ENCODE assay signal across 24 cellular contexts in genomic region chr14:98889836-98890185, GRCh38.
DNase-seq lines count a peak whose midpoint lies in the region; ATAC-seq, FAIRE-seq and TF ChIP-seq lines count a peak whose summit lies in the region.
"Had no signal": no experiment of that assay in that cellular context is flagged by ENCODE, and none has a peak within 500 bp of the region (broad histone marks: within the 10 kb centered on the region; RNA-seq: fewer than 3 reads in every experiment).

No MANE protein-coding gene starts in this region.

- TF ChIP-seq CTCF in VCaP (conservative IDR thresholded peaks at IDR 0.05): no peak

- no peak for TF ChIP-seq POLR2A in GM12892 (IDR thresholded peaks at IDR 0.05; ENCODE audit: low read depth, low read length)

- H3K36me3 Mint-ChIP-seq in activated naive CD8-positive, alpha-beta T cell treated with anti-CD3 and anti-CD28 coated beads, Interleukin-2, amount 50 U/mL, for 24 hours (ENCODE audit: low read depth): no peaks in the 10 kb centered on the region
- H3K36me3 Mint-ChIP-seq: CD14-positive monocyte; CD4-positive, alpha-beta memory T cell; CD4-positive, CD25-positive, alpha-beta regulatory T cell had no signal

- no peaks in the 10 kb centered on the region for H3K9me3 Mint-ChIP-seq in activated naive CD8-positive, alpha-beta T cell treated with anti-CD3 and anti-CD28 coated beads, Interleukin-2, amount 50 U/mL, for 24 hours

- H3K23ac ChIP-seq in mesendoderm (ENCODE audit: low read length): no peak overlapping the region
- H3K23ac ChIP-seq in neuronal stem cell (ENCODE audit: low read depth, low read length, poor library complexity): no peak overlapping the region

- H3K4me3 ChIP-seq in mesendoderm (ENCODE audit: low read length): no peak overlapping the region
- no peak overlapping the region for H3K4me3 ChIP-seq in neuronal stem cell (ENCODE audit: low read length in 2 of 2)
- H3K4me3 ChIP-seq: BLaER1 had no signal

- H3K4me2 ChIP-seq in mesendoderm (ENCODE audit: low read length) (no peak overlapping the region), neuronal stem cell (ENCODE audit: insufficient read depth, low read length, poor library complexity, severe bottlenecking) (no peak overlapping the region)
- H3K4me2 ChIP-seq: BLaER1 had no signal

- H3K56ac ChIP-seq in mesendoderm (ENCODE audit: low read length): no peak overlapping the region

- no peaks in the 10 kb centered on the region for H3K27me3 Mint-ChIP-seq in activated naive CD8-positive, alpha-beta T cell treated with anti-CD3 and anti-CD28 coated beads, Interleukin-2, amount 50 U/mL, for 24 hours
- H3K27me3 Mint-ChIP-seq: CD4-positive, alpha-beta memory T cell had no signal

- H3K36me3 ChIP-seq in mesendoderm (ENCODE audit: control insufficient read depth, insufficient read depth, low read length) (no peaks in the 10 kb centered on the region), neuronal stem cell (replicated peaks in 1 of 2; ENCODE audit: control insufficient read depth in 2 of 2, insufficient read depth in 2 of 2, low read length in 2 of 2) (no peaks in the 10 kb centered on the region)
- H3K36me3 ChIP-seq: BE2C, BLaER1 had no signal

- FAIRE-seq in GM12892 (lab: Jason Lieb, UNC): no peak
- FAIRE-seq: A204.1, D721Med, G401.6, GM12891, GM18507 had no signal

- H3K9me3 ChIP-seq in neuronal stem cell (replicated peaks in 1 of 2; ENCODE audit: control insufficient read depth in 2 of 2, insufficient read depth in 1 of 2, low read depth in 1 of 2, low read length in 2 of 2): peaks cover 0 to 3% of the 10 kb centered on the region in 2 donors
- H3K9me3 ChIP-seq: BE2C, BLaER1, Caco-2 had no signal

- no CpG with 5 or more reads among the region's 8 CpGs for WGBS in mesendoderm (ENCODE audit: extremely low coverage, insufficient coverage, low lambda C conversion rate)
- no CpG with 5 or more reads among the region's 8 CpGs for WGBS in neuronal stem cell (ENCODE audit: extremely low coverage in 2 of 2, insufficient read length in 2 of 2, insufficient replicate concordance in 1 of 2), 2 donors

- H3K18ac ChIP-seq in mesendoderm (ENCODE audit: low read length) (no peak overlapping the region), neuronal stem cell (ENCODE audit: low read length) (peak overlapping the region; percentile 68)

- no peak overlapping the region for H2AFZ ChIP-seq in neuronal stem cell (ENCODE audit: low read length)

- no peak for DNase-seq in mesendoderm
- no peak for DNase-seq in neuronal stem cell (ENCODE audit: low spot score)
- no peak for DNase-seq in COLO668 (lab: John Stamatoyannopoulos, UW; ENCODE audit: unreplicated experiment)
- DNase-seq in GM12892 (ENCODE audit: insufficient read length): no peak
- no peak for DNase-seq in activated naive CD8-positive, alpha-beta T cell treated with anti-CD3 and anti-CD28 coated beads, Interleukin-2, amount 50 U/mL, for 24 hours
- DNase-seq in effector CD8-positive, alpha-beta T cell (lab: John Stamatoyannopoulos, UW): no peak
- DNase-seq: 8988T; ACHN; BE2C; C1 segment of cervical spinal cord; Caco-2; Calu3; CD4-positive, alpha-beta memory T cell; CD4-positive, CD25-positive, alpha-beta regulatory T cell; CD8-positive, alpha-beta memory T cell; GF-D8 had no signal

- H4K8ac ChIP-seq in mesendoderm (ENCODE audit: low read depth, low read length): no peak overlapping the region
- H4K8ac ChIP-seq in neuronal stem cell (ENCODE audit: low read depth, low read length): no peak overlapping the region

- H2BK5ac ChIP-seq in mesendoderm (ENCODE audit: low read length) (no peak overlapping the region), neuronal stem cell (ENCODE audit: low read length) (peak overlapping the region; percentile 49)

- no peak overlapping the region for H3K4me3 Mint-ChIP-seq in activated naive CD8-positive, alpha-beta T cell treated with anti-CD3 and anti-CD28 coated beads, Interleukin-2, amount 50 U/mL, for 24 hours
- H3K4me3 Mint-ChIP-seq: CD14-positive monocyte; CD4-positive, alpha-beta memory T cell; CD4-positive, CD25-positive, alpha-beta regulatory T cell; CD8-positive, alpha-beta memory T cell had no signal

- peaks cover 1% of the 10 kb centered on the region for H3K4me1 ChIP-seq in mesendoderm (ENCODE audit: control insufficient read depth, low read depth, low read length)
- H3K4me1 ChIP-seq in neuronal stem cell (ENCODE audit: control insufficient read depth in 2 of 2, insufficient read depth in 1 of 2, low read depth in 1 of 2, low read length in 2 of 2): peaks cover 0 to 14% of the 10 kb centered on the region in 2 donors
- H3K4me1 ChIP-seq: BE2C, BLaER1, Caco-2 had no signal

- no peaks in the 10 kb centered on the region for H3K79me1 ChIP-seq in mesendoderm (ENCODE audit: low read length)
- no peaks in the 10 kb centered on the region for H3K79me1 ChIP-seq in neuronal stem cell (ENCODE audit: low read depth, low read length)

- H3K79me2 ChIP-seq in mesendoderm (ENCODE audit: control insufficient read depth, insufficient read depth, low read length): no peaks in the 10 kb centered on the region

- peak overlapping the region; percentile 50; the same call in 1 of the 2 replicates for H3K27ac ChIP-seq in VCaP
- no peak overlapping the region for H3K27ac ChIP-seq in mesendoderm (ENCODE audit: low read depth, low read length)
- no peak overlapping the region for H3K27ac ChIP-seq in neuronal stem cell (replicated peaks; ENCODE audit: low read length)
- H3K27ac ChIP-seq: BLaER1 had no signal

- H2BK120ac ChIP-seq in mesendoderm (ENCODE audit: low read depth, low read length) (no peak overlapping the region), neuronal stem cell (ENCODE audit: low read depth, low read length) (no peak overlapping the region)

- H3K4me1 Mint-ChIP-seq in activated naive CD8-positive, alpha-beta T cell treated with anti-CD3 and anti-CD28 coated beads, Interleukin-2, amount 50 U/mL, for 24 hours: peaks cover 2% of the 10 kb centered on the region
- H3K4me1 Mint-ChIP-seq: CD14-positive monocyte had no signal

- no peak overlapping the region for H2AK5ac ChIP-seq in mesendoderm (ENCODE audit: low read length)
- peak overlapping the region; percentile 31 for H2AK5ac ChIP-seq in neuronal stem cell (ENCODE audit: low read depth, low read length)

- peak overlapping the region; percentile 5 for H2BK12ac ChIP-seq in neuronal stem cell (ENCODE audit: low read length)

- H3K4ac ChIP-seq in mesendoderm (ENCODE audit: low read depth, low read length): peak overlapping the region; percentile 6
- no peak overlapping the region for H3K4ac ChIP-seq in neuronal stem cell (ENCODE audit: low read length)

- no peak for ATAC-seq in activated naive CD8-positive, alpha-beta T cell treated with anti-CD3 and anti-CD28 coated beads, Interleukin-2, amount 50 U/mL, for 24 hours

- H3K14ac ChIP-seq in neuronal stem cell (ENCODE audit: low read length): no peak overlapping the region

- no peak overlapping the region for H3K27ac Mint-ChIP-seq in activated naive CD8-positive, alpha-beta T cell treated with anti-CD3 and anti-CD28 coated beads, Interleukin-2, amount 50 U/mL, for 24 hours

- H3K27me3 ChIP-seq in mesendoderm (ENCODE audit: insufficient read depth, low read length, poor library complexity): no peaks in the 10 kb centered on the region
- peaks cover 0 to 3% (median 0%) of the 10 kb centered on the region in 3 experiments for H3K27me3 ChIP-seq in neuronal stem cell (ENCODE audit: control insufficient read depth in 3 of 3, insufficient read depth in 3 of 3, low read depth in 1 of 3, low read length in 3 of 3)
- H3K27me3 ChIP-seq: BE2C, BLaER1 had no signal

- no peak overlapping the region for H3K9ac ChIP-seq in mesendoderm (ENCODE audit: low read length)
- H3K9ac ChIP-seq in neuronal stem cell (ENCODE audit: low read depth, low read length, poor library complexity): no peak overlapping the region
- H3K9ac ChIP-seq: BLaER1 had no signal

- no peak overlapping the region for H4K91ac ChIP-seq in neuronal stem cell (ENCODE audit: low read depth, low read length, poor library complexity)

- no peak overlapping the region for H4K5ac ChIP-seq in mesendoderm (ENCODE audit: low read length)

- H2BK15ac ChIP-seq in mesendoderm (replicated peaks; ENCODE audit: low read depth) (no peak overlapping the region), neuronal stem cell (ENCODE audit: low read length) (no peak overlapping the region)
